In the genomic region with DNA sequence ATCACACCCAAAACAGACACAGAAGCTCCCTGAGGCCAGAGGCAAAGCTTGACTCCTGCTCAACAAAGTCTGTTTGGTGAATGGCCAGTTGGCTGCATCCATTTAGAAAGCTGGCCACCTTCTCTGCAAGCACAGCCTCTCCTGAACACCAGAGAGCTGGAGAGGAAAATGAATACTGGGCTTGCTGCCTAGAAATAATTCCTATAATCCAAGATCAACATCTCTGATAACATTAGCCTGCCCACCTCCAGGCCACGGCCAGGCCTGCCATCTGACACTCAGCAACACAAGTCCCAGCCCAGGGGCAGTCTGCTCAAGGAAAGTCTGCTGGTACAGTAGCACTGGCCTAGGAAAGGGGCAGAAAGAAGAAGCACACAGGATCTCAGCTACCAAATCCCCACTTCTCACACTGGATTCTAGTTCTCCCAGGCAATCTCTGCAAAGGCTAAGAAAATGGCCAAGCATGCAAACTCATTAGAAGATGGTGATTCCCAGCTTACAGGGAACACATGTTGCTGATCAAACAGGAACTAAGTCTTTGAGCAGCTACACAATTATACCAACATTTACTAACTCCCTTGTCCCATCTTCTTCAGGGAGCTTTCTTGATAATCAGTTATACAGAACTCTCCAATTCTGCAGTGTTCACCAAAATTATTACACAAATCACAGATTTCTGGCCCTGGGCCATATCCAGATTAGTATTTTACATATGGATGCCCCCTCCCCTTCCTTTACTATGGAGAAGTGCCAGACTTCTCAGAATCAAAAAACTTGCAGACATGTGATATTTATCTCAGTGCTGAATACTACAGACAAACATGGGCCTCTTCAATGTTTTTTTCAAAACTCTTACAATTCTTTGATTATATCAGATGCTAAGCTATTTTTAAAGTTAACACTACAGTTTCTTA, we compare ENCODE assay signal across 8 cellular contexts. TPM values are rescaled to one million over a fixed set of nuclear protein-coding genes. Genes with fewer than 3 reads are reported as not detected.
DNase-seq lines count a peak whose midpoint lies in the region; ATAC-seq and TF ChIP-seq lines count a peak whose summit lies in the region.

No MANE protein-coding gene starts in this region.

- no peaks in the 10 kb centered on the region for H4K20me1 ChIP-seq in MM.1S (ENCODE audit: insufficient read depth, low read length)

- POLR2A ChIA-PET in CD8-positive, alpha-beta T cell (lab: Charles Lee) = interaction anchor here (1.0 to 5.0 kb wide), 5 partner anchors 10 to 32 kb away, joined by 3 to 52 read pairs (median 37); no protein-coding TSS in a partner anchor

- peaks cover 4% of the 10 kb centered on the region for H3K36me3 Mint-ChIP-seq in CD8-positive, alpha-beta T cell
- H3K36me3 Mint-ChIP-seq in osteocyte (ENCODE audit: unreplicated experiment) = no peaks in the 10 kb centered on the region

- no peak overlapping the region for H3K9ac ChIP-seq in MM.1S (ENCODE audit: low read length)

- H3K27me3 ChIP-seq in CD8-positive, alpha-beta T cell (ENCODE audit: insufficient read depth, low read length) = no peaks in the 10 kb centered on the region
- H3K27me3 ChIP-seq in MM.1S (replicated peaks; ENCODE audit: insufficient read depth, low read length) (no peaks in the 10 kb centered on the region), body of pancreas (no peaks in the 10 kb centered on the region)

- intact Hi-C loops in CD8-positive, alpha-beta T cell (cut with DNase I, micrococcal nuclease) = loop anchor here (1.0 to 2.0 kb wide), 2 partner anchors 16 to 17 kb away; no protein-coding TSS in a partner anchor
- intact Hi-C loops in body of pancreas (cut with DNase I) (no loop called here), head of caudate nucleus (cut with DNase I) (no loop called here)

- no peak for TF ChIP-seq CTCF in CD8-positive, alpha-beta T cell (IDR thresholded peaks at IDR 0.05)
- no peak for TF ChIP-seq CTCF in MM.1S (IDR thresholded peaks at IDR 0.05; ENCODE audit: low read length)
- TF ChIP-seq CTCF in body of pancreas (IDR thresholded peaks at IDR 0.05) = no peak
- no peak for TF ChIP-seq CTCF in osteocyte (IDR thresholded peaks at IDR 0.05)

- H3K36me3 ChIP-seq in CD8-positive, alpha-beta T cell (ENCODE audit: insufficient read depth, low read length) = no peaks in the 10 kb centered on the region
- H3K36me3 ChIP-seq in MM.1S (replicated peaks; ENCODE audit: insufficient read depth, low read length) (no peaks in the 10 kb centered on the region), body of pancreas (replicated peaks in 1 of 2; ENCODE audit: insufficient read depth in 1 of 2, low read depth in 2 of 2) (no peaks in the 10 kb centered on the region)

- H3K27me3 Mint-ChIP-seq in CD8-positive, alpha-beta T cell (ENCODE audit: low read depth) = no peaks in the 10 kb centered on the region
- H3K27me3 Mint-ChIP-seq in osteocyte (ENCODE audit: unreplicated experiment) = no peaks in the 10 kb centered on the region

- H3K9me2 ChIP-seq in MM.1S (replicated peaks; ENCODE audit: insufficient read depth, low read length) = no peaks in the 10 kb centered on the region

- no peaks in the 10 kb centered on the region for H3K9me3 Mint-ChIP-seq in CD8-positive, alpha-beta T cell
- H3K9me3 Mint-ChIP-seq in osteocyte (ENCODE audit: unreplicated experiment) = no peaks in the 10 kb centered on the region

- no peak for DNase-seq in CD8-positive, alpha-beta T cell
- DNase-seq in MM.1S = no peak
- DNase-seq in body of pancreas = peak in 2 of 4 donors; percentile 35
- no peak for DNase-seq in osteocyte (ENCODE audit: extremely low spot score, unreplicated experiment)
- no peak for DNase-seq in head of caudate nucleus
- no peak for DNase-seq in NCI-H2227 (lab: John Stamatoyannopoulos, UW; ENCODE audit: unreplicated experiment)
- no peak for DNase-seq in amniotic stem cell (lab: John Stamatoyannopoulos, UW)
- DNase-seq in mucosa of gallbladder (ENCODE audit: low spot score) = no peak

- peak overlapping the region; percentile 49 for H3K27ac ChIP-seq in CD8-positive, alpha-beta T cell (ENCODE audit: low read depth, low read length)
- H3K27ac ChIP-seq in MM.1S (ENCODE audit: low read length) = no peak overlapping the region
- H3K27ac ChIP-seq in body of pancreas = peak overlapping the region in 3 of 4 donors; percentile 25 to 78 (median 54)

- no peak for TF ChIP-seq POLR2A in body of pancreas (IDR thresholded peaks at IDR 0.05)

- 6 to 13% methylated on average over 1 of the region's 1 CpG for WGBS in body of pancreas, 2 donors

- peaks cover 39% of the 10 kb centered on the region for H3F3A ChIP-seq in MM.1S (ENCODE audit: insufficient read depth, low read length)

- peaks cover 24% of the 10 kb centered on the region for H3K4me1 Mint-ChIP-seq in CD8-positive, alpha-beta T cell (ENCODE audit: low read depth)
- H3K4me1 Mint-ChIP-seq in osteocyte (ENCODE audit: unreplicated experiment) = peaks cover 18% of the 10 kb centered on the region

- no peak overlapping the region for H3K4me3 ChIP-seq in CD8-positive, alpha-beta T cell (ENCODE audit: low read depth, low read length)
- H3K4me3 ChIP-seq in MM.1S (ENCODE audit: low read length) (no peak overlapping the region), body of pancreas (no peak overlapping the region)

- H3K4me1 ChIP-seq in CD8-positive, alpha-beta T cell (ENCODE audit: insufficient read depth, low read length) = peaks cover 97% of the 10 kb centered on the region
- H3K4me1 ChIP-seq in MM.1S (ENCODE audit: low read length) (peaks cover 75% of the 10 kb centered on the region), body of pancreas (peaks cover 94% of the 10 kb centered on the region)

- no peak overlapping the region for H2AFZ ChIP-seq in MM.1S (ENCODE audit: low read length)

- peak overlapping the region; percentile 51; the same call in 1 of the 2 replicates for H3K4me2 ChIP-seq in MM.1S (ENCODE audit: low read depth, low read length)

- peaks cover 96% of the 10 kb centered on the region for H3K79me2 ChIP-seq in MM.1S (ENCODE audit: low read length)

- no peak overlapping the region for H3K27ac Mint-ChIP-seq in CD8-positive, alpha-beta T cell
- H3K27ac Mint-ChIP-seq in osteocyte (ENCODE audit: unreplicated experiment) = no peak overlapping the region

- ATAC-seq in CD8-positive, alpha-beta T cell = no peak
- ATAC-seq in body of pancreas = peak; percentile 37

- no peaks in the 10 kb centered on the region for H3K9me3 ChIP-seq in CD8-positive, alpha-beta T cell (ENCODE audit: low read length)
- H3K9me3 ChIP-seq in MM.1S (replicated peaks; ENCODE audit: insufficient read depth, low read length) (no peaks in the 10 kb centered on the region), body of pancreas (no peaks in the 10 kb centered on the region)

- peak overlapping the region; percentile 76 for H3K4me3 Mint-ChIP-seq in CD8-positive, alpha-beta T cell
- peak overlapping the region; percentile 24 for H3K4me3 Mint-ChIP-seq in osteocyte (ENCODE audit: unreplicated experiment)

- CTCF ChIA-PET in CD8-positive, alpha-beta T cell (lab: Charles Lee) = interaction anchor here (0.6 to 4.3 kb wide), 12 partner anchors 9 to 128 kb away, joined by 3 to 24 read pairs (median 4); no protein-coding TSS in a partner anchor

RNA-seq across cellular contexts. Expression of gene TBC1D2B, which starts 9.9 kb away (rescaled TPM):
- total RNA-seq in CD8-positive, alpha-beta T cell = 100 to 1,000 TPM in 1 of 2 experiments, 10 to 100 TPM in 1; 88.7 to 101 TPM
- total RNA-seq in body of pancreas (10 to 100 TPM; 35.6 to 42.3 TPM), osteocyte (65.5 and 69.3 TPM in 2 replicates), mucosa of gallbladder (75.5 TPM)

RNA-seq across cellular contexts. Expression of gene SH2D7, which starts 24.8 kb away (rescaled TPM):
- not detected for total RNA-seq in CD8-positive, alpha-beta T cell
- total RNA-seq in body of pancreas (not detected), osteocyte (not detected in 2 replicates), mucosa of gallbladder (2.3 TPM)

Comparison
In these comparisons a context has a peak if more than half of its experiments do, and no peak if none do; other contexts are left out.
1. intact Hi-C loops: an anchor here in CD8-positive, alpha-beta T cell (1.0 to 2.0 kb wide); none called in body of pancreas and head of caudate nucleus.